Comparison of ENCODE assay signal across 8 cellular contexts in the genomic region with DNA sequence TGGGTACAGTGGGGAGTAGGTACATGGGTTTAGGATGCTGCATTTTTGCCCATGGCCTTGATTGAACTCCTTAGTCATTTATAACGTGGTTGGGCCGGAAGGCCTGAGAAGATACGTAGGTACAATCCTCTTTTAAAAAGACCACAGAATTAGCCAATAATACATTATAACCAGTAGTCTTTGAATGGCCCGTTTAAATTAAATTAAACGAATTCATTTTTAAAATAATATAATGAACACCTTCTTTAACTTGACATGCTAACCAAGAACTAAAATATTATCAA. TPM values are rescaled to one million over a fixed set of nuclear protein-coding genes. Genes with fewer than 3 reads are reported as not detected.
DNase-seq lines count a peak whose midpoint lies in the region; ATAC-seq and TF ChIP-seq lines count a peak whose summit lies in the region.

No MANE protein-coding gene starts in this region.

- peaks cover 6 to 14% of the 10 kb centered on the region in 2 donors for H3K36me3 Mint-ChIP-seq in CD14-positive monocyte
- H3K36me3 Mint-ChIP-seq in MCF 10A (ENCODE audit: insufficient read depth, unreplicated experiment), result peaks cover 28% of the 10 kb centered on the region

- intact Hi-C loops in CD14-positive monocyte (cut with micrococcal nuclease) (no loop called here), MCF 10A (cut with micrococcal nuclease) (no loop called here), aorta (cut with DNase I) (no loop called here)

- no peaks in the 10 kb centered on the region for H3K9me3 ChIP-seq in lung (ENCODE audit: control insufficient read depth in 2 of 2, insufficient read depth in 1 of 2, low read length in 1 of 2)
- no peaks in the 10 kb centered on the region for H3K9me3 ChIP-seq in aorta (ENCODE audit: control insufficient read depth, low read length)

- CTCF ChIA-PET in MCF 10A (lab: Yijun Ruan, JAX), result interaction anchor here (0.7 to 1.1 kb wide), 3 partner anchors 35 to 254 kb away, joined by 3 to 4 read pairs (median 3); no protein-coding TSS in a partner anchor

- POLR2A ChIA-PET in MCF 10A (lab: Yijun Ruan, JAX), result interaction anchor here (0.9 to 7.3 kb wide), 11 partner anchors 13 to 342 kb away, joined by 3 to 161 read pairs (median 4); partner anchors contain the start of genes ADAR, PMVK and SHC1

- DNase-seq in CD14-positive monocyte (ENCODE audit: low spot score), result no peak
- no peak for DNase-seq in MCF 10A (ENCODE audit: unreplicated experiment)
- no peak for DNase-seq in lung (ENCODE audit: low spot score)
- DNase-seq in aorta, result no peak
- no peak for DNase-seq in NCI-H128 (lab: John Stamatoyannopoulos, UW; ENCODE audit: unreplicated experiment)
- DNase-seq in epidermal melanocyte (ENCODE audit: insufficient read length, low spot score), result no peak
- DNase-seq in CD1c-positive myeloid dendritic cell (ENCODE audit: extremely low spot score), result no peak

- H3K9me3 Mint-ChIP-seq in CD14-positive monocyte (peaks cover 0 to 5% (median 2%) of the 10 kb centered on the region in 7 donors), MCF 10A (ENCODE audit: unreplicated experiment) (no peaks in the 10 kb centered on the region)

- 12% methylated on average over 5 of the region's 5 CpGs for WGBS in lung, 2 donors
- WGBS in aorta, 2 donors, result 3 to 5% methylated on average over 5 of the region's 5 CpGs

- peak overlapping the region; percentile 86 to 95 for H3K4me3 Mint-ChIP-seq in CD14-positive monocyte
- peak overlapping the region; percentile 84 for H3K4me3 Mint-ChIP-seq in MCF 10A (ENCODE audit: unreplicated experiment)

- H3K4me1 Mint-ChIP-seq in CD14-positive monocyte (peaks cover 31% of the 10 kb centered on the region), MCF 10A (ENCODE audit: insufficient read depth, unreplicated experiment) (peaks cover 23% of the 10 kb centered on the region)

- H3K27me3 ChIP-seq in lung (ENCODE audit: control insufficient read depth, insufficient read depth), result no peaks in the 10 kb centered on the region
- H3K27me3 ChIP-seq in aorta (ENCODE audit: control insufficient read depth in 1 of 2, insufficient read depth in 2 of 2, low read length in 1 of 2), result no peaks in the 10 kb centered on the region

- H3K36me3 ChIP-seq in lung (ENCODE audit: control insufficient read depth in 2 of 2, insufficient read depth in 2 of 2, low read length in 2 of 2), result no peaks in the 10 kb centered on the region
- H3K36me3 ChIP-seq in aorta (ENCODE audit: control insufficient read depth in 1 of 2, insufficient read depth in 2 of 2, low read length in 1 of 2), result no peaks in the 10 kb centered on the region

- H3K27ac Mint-ChIP-seq in CD14-positive monocyte (peak overlapping the region; percentile 94 to 99 (median 98)), MCF 10A (ENCODE audit: low read depth, unreplicated experiment) (peak overlapping the region; percentile 99)

- H3K4me3 ChIP-seq in lung, result peak overlapping the region; percentile 5
- H3K4me3 ChIP-seq in aorta (ENCODE audit: low read length in 2 of 2), result peak overlapping the region in 1 of 2 donors; percentile 67

- TSS peak; percentile 94 for BruUV-seq in MCF 10A (replicated peaks; lab: Mats Ljungman, UMichigan)

- H3K27ac ChIP-seq in lung (ENCODE audit: low read depth in 1 of 2, low read length in 1 of 2) (peak overlapping the region; percentile 80 to 83), aorta (ENCODE audit: low read depth in 1 of 2, low read length in 2 of 2) (peak overlapping the region; percentile 72 to 89)

- H3K27me3 Mint-ChIP-seq in CD14-positive monocyte (ENCODE audit: low read depth in 3 of 3), result peaks cover 10 to 15% (median 13%) of the 10 kb centered on the region in 3 donors
- H3K27me3 Mint-ChIP-seq in MCF 10A (ENCODE audit: insufficient read depth, unreplicated experiment), result peaks cover 31% of the 10 kb centered on the region

- H3K4me1 ChIP-seq in lung (ENCODE audit: control insufficient read depth in 2 of 2, insufficient read depth in 2 of 2, low read length in 2 of 2) (peaks cover 3 to 8% of the 10 kb centered on the region in 2 donors), aorta (ENCODE audit: control insufficient read depth in 1 of 2, insufficient read depth in 2 of 2, low read length in 2 of 2) (peaks cover 0 to 4% of the 10 kb centered on the region in 2 donors)

- peak; percentile 11 for ATAC-seq in HG03432 (IDR thresholded peaks at IDR 0.05; ENCODE audit: unreplicated experiment)
- peak; percentile 19 for ATAC-seq in lung (ENCODE audit: insufficient read depth, low FRiP score)
- peak; percentile 47 for ATAC-seq in aorta (ENCODE audit: low FRiP score)

- TF ChIP-seq CTCF in CD14-positive monocyte (IDR thresholded peaks at IDR 0.05), result no peak
- TF ChIP-seq CTCF in MCF 10A (IDR thresholded peaks at IDR 0.05; ENCODE audit: unreplicated experiment), result no peak
- TF ChIP-seq CTCF in lung (IDR thresholded peaks at IDR 0.05; ENCODE audit: control extremely low read depth, extremely low read depth), result no peak

RNA-seq across cellular contexts. Expression of gene ADAR, which starts 20.1 kb away (rescaled TPM):
- polyA plus RNA-seq in CD14-positive monocyte (100 to 1,000 TPM in 1 of 2 donors, 10 to 100 TPM in 1; 57.3 to 100 TPM), lung (10 to 100 TPM; 27.1 to 73.4 TPM), aorta (10 to 100 TPM; 22.9 to 33.7 TPM)
- total RNA-seq in MCF 10A (2022) (168 and 196 TPM in 2 replicates), lung (100 to 1,000 TPM; 140 to 141 TPM), aorta (100 to 1,000 TPM; 125 to 138 TPM)
